In the genomic region with DNA sequence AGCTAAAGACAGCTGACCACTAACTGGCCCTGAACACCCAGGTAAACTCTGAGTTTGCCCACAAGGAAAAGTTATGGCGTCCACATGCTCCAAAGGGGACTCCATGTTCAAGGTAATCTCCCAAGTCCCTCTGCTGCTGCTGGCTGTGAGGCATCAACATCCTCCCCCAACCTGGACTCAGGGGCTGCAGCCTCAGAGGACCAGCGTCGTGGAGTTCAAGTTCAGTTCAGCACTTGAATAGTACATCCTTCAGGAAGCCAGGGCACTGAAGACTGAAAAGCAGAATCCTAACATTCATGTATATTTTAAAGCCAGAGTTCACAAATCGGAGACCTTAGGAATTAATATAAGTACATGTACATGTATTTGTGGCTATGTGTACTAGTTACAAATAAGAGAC, we compare ENCODE assay signal across 22 cellular contexts.
DNase-seq lines count a peak whose midpoint lies in the region; ATAC-seq and TF ChIP-seq lines count a peak whose summit lies in the region.
"Had no signal": no experiment of that assay in that cellular context is flagged by ENCODE, and none has a peak within 500 bp of the region (broad histone marks: within the 10 kb centered on the region; RNA-seq: fewer than 3 reads in every experiment).

No MANE protein-coding gene starts in this region.

- no peak overlapping the region for H2BK5ac ChIP-seq in H9 (ENCODE audit: insufficient read length, low read length)

- H3K4me1 ChIP-seq in H9 (ENCODE audit: insufficient read depth, low read length) (no peaks in the 10 kb centered on the region), left lung (peaks cover 11 to 51% of the 10 kb centered on the region in 2 donors), skeletal muscle tissue (ENCODE audit: control insufficient read depth in 3 of 3, insufficient read depth in 3 of 3, low read length in 3 of 3) (peaks cover 4 to 9% (median 7%) of the 10 kb centered on the region in 3 donors)
- H3K4me1 ChIP-seq: psoas muscle had no signal

- H2BK15ac ChIP-seq in H9 (ENCODE audit: low read depth, low read length), result no peak overlapping the region

- H3K27me3 ChIP-seq in H9 (ENCODE audit: insufficient read depth, low read length) (no peaks in the 10 kb centered on the region), left lung (no peaks in the 10 kb centered on the region), skeletal muscle tissue (ENCODE audit: control insufficient read depth in 3 of 3, insufficient read depth in 3 of 3, low read length in 3 of 3) (peaks cover 5 to 6% (median 5%) of the 10 kb centered on the region in 3 donors)

- H3K79me1 ChIP-seq in H9 (ENCODE audit: insufficient read depth, low read depth, low read length, poor library complexity, severe bottlenecking), result no peaks in the 10 kb centered on the region

- no CpG with 5 or more reads among the region's 4 CpGs for WGBS in H9 (ENCODE audit: extremely low coverage, insufficient read length, low lambda C conversion rate)

- peak overlapping the region; percentile 7 for H3K18ac ChIP-seq in H9 (ENCODE audit: insufficient read length, low read depth, low read length)

- no peak overlapping the region for H2BK12ac ChIP-seq in H9 (ENCODE audit: insufficient read length, low read depth, low read length)

- H2BK120ac ChIP-seq in H9 (ENCODE audit: low read depth, low read length, poor library complexity, severe bottlenecking), result no peak overlapping the region

- TF ChIP-seq CTCF in H9 (conservative IDR thresholded peaks at IDR 0.05), result no peak
- TF ChIP-seq CTCF in chondrocyte (IDR thresholded peaks at IDR 0.05), result no peak
- no peak for TF ChIP-seq CTCF in left lung (IDR thresholded peaks at IDR 0.05)

- no peak for DNase-seq in H9
- DNase-seq in chondrocyte (ENCODE audit: low spot score), result no peak
- DNase-seq in left lung, result no peak
- DNase-seq in NCI-H774 (lab: John Stamatoyannopoulos, UW), result no peak
- DNase-seq in activated naive CD8-positive, alpha-beta T cell treated with anti-CD3 and anti-CD28 coated beads, Interleukin-2, amount 50 U/mL, for 24 hours, result no peak
- DNase-seq: activated CD4-positive, alpha-beta T cell treated with anti-CD3 and anti-CD28 coated beads, Interleukin-2, amount 50 U/mL, for 48 hours; activated naive CD4-positive, alpha-beta T cell treated with anti-CD3 and anti-CD28 coated beads, Interleukin-2, amount 10 ng/mL, durations not matched to agents 7 days and 5 days; HCEC 1CT; KG1; kidney; MM.1S; NCI-H1417 treated with DMSO at 0.1 percent for 48 hours; NCI-H2081; NCI-H345; NCI-H748 treated with DMSO at 0.1 percent for 48 hours had no signal

- H3K36me3 ChIP-seq in left lung, result no peaks in the 10 kb centered on the region
- no peaks in the 10 kb centered on the region for H3K36me3 ChIP-seq in skeletal muscle tissue (ENCODE audit: control insufficient read depth in 3 of 3, insufficient read depth in 3 of 3, low read length in 3 of 3)
- H3K36me3 ChIP-seq: cardiac muscle cell had no signal

- no peak overlapping the region for H3K4me2 ChIP-seq in H9 (ENCODE audit: insufficient read depth, insufficient read length, low read length)

- H3K14ac ChIP-seq in H9 (ENCODE audit: insufficient read depth, low read length), result no peak overlapping the region

- H3K9ac ChIP-seq in H9 (ENCODE audit: extremely low read depth, insufficient read length, low read length) (no peak overlapping the region), skeletal muscle tissue (ENCODE audit: low read depth in 1 of 3, low read length in 3 of 3) (no peak overlapping the region)

- H3K9me3 ChIP-seq in H9 (ENCODE audit: control insufficient read depth, low read depth, low read length) (no peaks in the 10 kb centered on the region), left lung (no peaks in the 10 kb centered on the region), skeletal muscle tissue (ENCODE audit: control insufficient read depth in 3 of 3, low read length in 3 of 3) (no peaks in the 10 kb centered on the region)
- H3K9me3 ChIP-seq: psoas muscle had no signal

- intact Hi-C loops in left lung (cut with DNase I), result no loop called here

- peaks cover 7% of the 10 kb centered on the region; the same call in 1 of the 2 replicates for H3K27me3 Mint-ChIP-seq in H9 (ENCODE audit: low read depth)
- H3K27me3 Mint-ChIP-seq in chondrocyte (ENCODE audit: low read depth), result no peaks in the 10 kb centered on the region
- H3K27me3 Mint-ChIP-seq in activated naive CD8-positive, alpha-beta T cell treated with anti-CD3 and anti-CD28 coated beads, Interleukin-2, amount 50 U/mL, for 24 hours, result peaks cover 35% of the 10 kb centered on the region
- H3K27me3 Mint-ChIP-seq: dendritic cell treated with granulocyte-macrophage colony-stimulating factor and Interleukin-4, amounts not matched to agents 40 ng/mL and 50 ng/mL, for 4 days had no signal

- no peak overlapping the region for H3K27ac Mint-ChIP-seq in H9
- H3K27ac Mint-ChIP-seq in chondrocyte (ENCODE audit: unreplicated experiment), result peak overlapping the region; percentile 62
- no peak overlapping the region for H3K27ac Mint-ChIP-seq in activated naive CD8-positive, alpha-beta T cell treated with anti-CD3 and anti-CD28 coated beads, Interleukin-2, amount 50 U/mL, for 24 hours
- H3K27ac Mint-ChIP-seq: activated naive CD4-positive, alpha-beta T cell treated with anti-CD3 and anti-CD28 coated beads, Interleukin-2, amount 10 ng/mL, durations not matched to agents 7 days and 5 days; dendritic cell treated with granulocyte-macrophage colony-stimulating factor and Interleukin-4, amounts not matched to agents 40 ng/mL and 50 ng/mL, for 4 days; memory B cell had no signal

- no peak overlapping the region for H2AK5ac ChIP-seq in H9 (ENCODE audit: insufficient read length, low read length)

- H3K4me1 Mint-ChIP-seq in H9 (peaks cover 5 to 12% of the 10 kb centered on the region in 2 experiments; a peak in 3 of 4 replicates), chondrocyte (ENCODE audit: low read depth) (peaks cover 52% of the 10 kb centered on the region)
- H3K4me1 Mint-ChIP-seq in activated naive CD8-positive, alpha-beta T cell treated with anti-CD3 and anti-CD28 coated beads, Interleukin-2, amount 50 U/mL, for 24 hours, result peaks cover 14% of the 10 kb centered on the region
- H3K4me1 Mint-ChIP-seq: activated naive CD4-positive, alpha-beta T cell treated with anti-CD3 and anti-CD28 coated beads, Interleukin-2, amount 10 ng/mL, durations not matched to agents 7 days and 5 days had no signal

- H4K8ac ChIP-seq in H9 (replicated peaks; ENCODE audit: insufficient read length, low read depth, low read length), result no peak overlapping the region

- no peaks in the 10 kb centered on the region for H3K79me2 ChIP-seq in H9 (ENCODE audit: insufficient read depth, low read length)

- ATAC-seq in left lung (no peak), HG02970 (IDR thresholded peaks at IDR 0.05; ENCODE audit: low FRiP score, unreplicated experiment) (no peak)
- no peak for ATAC-seq in activated CD4-positive, CD25-positive, alpha-beta regulatory T cell treated with anti-CD3 and anti-CD28 coated beads, Interleukin-2, amount 50 U/mL, for 24 hours
- ATAC-seq in activated naive CD8-positive, alpha-beta T cell treated with anti-CD3 and anti-CD28 coated beads, Interleukin-2, amount 50 U/mL, for 24 hours, result no peak

- H3K36me3 Mint-ChIP-seq in H9 (ENCODE audit: insufficient read depth in 1 of 3, low read depth in 3 of 3) (no peaks in the 10 kb centered on the region), chondrocyte (ENCODE audit: low read depth) (no peaks in the 10 kb centered on the region)
- H3K36me3 Mint-ChIP-seq in activated naive CD8-positive, alpha-beta T cell treated with anti-CD3 and anti-CD28 coated beads, Interleukin-2, amount 50 U/mL, for 24 hours (ENCODE audit: low read depth), result no peaks in the 10 kb centered on the region
- H3K36me3 Mint-ChIP-seq: activated naive CD4-positive, alpha-beta T cell treated with anti-CD3 and anti-CD28 coated beads, Interleukin-2, amount 10 ng/mL, durations not matched to agents 7 days and 5 days; memory B cell had no signal

- no peak overlapping the region for H3K27ac ChIP-seq in H9 (ENCODE audit: insufficient read length, low read depth, low read length)
- H3K27ac ChIP-seq in left lung, result peak overlapping the region; percentile 60 to 67
- H3K27ac ChIP-seq in skeletal muscle tissue (ENCODE audit: low read depth, low read length), result peak overlapping the region; percentile 46
- H3K27ac ChIP-seq: cardiac muscle cell, psoas muscle had no signal

- H3K9me3 Mint-ChIP-seq in H9, result no peaks in the 10 kb centered on the region
- no peaks in the 10 kb centered on the region for H3K9me3 Mint-ChIP-seq in chondrocyte (ENCODE audit: low read depth)
- no peaks in the 10 kb centered on the region for H3K9me3 Mint-ChIP-seq in activated naive CD8-positive, alpha-beta T cell treated with anti-CD3 and anti-CD28 coated beads, Interleukin-2, amount 50 U/mL, for 24 hours
- H3K9me3 Mint-ChIP-seq: activated naive CD4-positive, alpha-beta T cell treated with anti-CD3 and anti-CD28 coated beads, Interleukin-2, amount 10 ng/mL, durations not matched to agents 7 days and 5 days; dendritic cell treated with granulocyte-macrophage colony-stimulating factor and Interleukin-4, amounts not matched to agents 40 ng/mL and 50 ng/mL, for 4 days; memory B cell had no signal

- H3K4ac ChIP-seq in H9 (ENCODE audit: low read depth, low read length), result no peak overlapping the region

- H3K56ac ChIP-seq in H9 (ENCODE audit: insufficient read length, low read depth, low read length), result no peak overlapping the region

- H2BK20ac ChIP-seq in H9 (ENCODE audit: low read depth, low read length, poor library complexity, severe bottlenecking), result no peak overlapping the region

- H3K4me3 ChIP-seq in left lung (no peak overlapping the region), skeletal muscle tissue (ENCODE audit: low read length in 3 of 3) (no peak overlapping the region)
- H3K4me3 ChIP-seq: cardiac muscle cell, psoas muscle had no signal

- no peaks in the 10 kb centered on the region for H3K23me2 ChIP-seq in H9 (ENCODE audit: insufficient read length, low read depth, low read length, poor library complexity, severe bottlenecking)

- H2AFZ ChIP-seq in H9 (ENCODE audit: low read length), result no peak overlapping the region

- no peak overlapping the region for H4K5ac ChIP-seq in H9 (ENCODE audit: insufficient read length, low read depth, low read length)

- no peak overlapping the region for H4K91ac ChIP-seq in H9 (ENCODE audit: insufficient read length, low read depth, low read length)

- H3T11ph ChIP-seq in H9 (ENCODE audit: low read length), result no peak overlapping the region

- H3K23ac ChIP-seq in H9 (ENCODE audit: insufficient read length, low read depth, low read length), result no peak overlapping the region

- no peak overlapping the region for H3K4me3 Mint-ChIP-seq in H9
- H3K4me3 Mint-ChIP-seq in chondrocyte (ENCODE audit: unreplicated experiment), result no peak overlapping the region
- H3K4me3 Mint-ChIP-seq in activated naive CD8-positive, alpha-beta T cell treated with anti-CD3 and anti-CD28 coated beads, Interleukin-2, amount 50 U/mL, for 24 hours, result no peak overlapping the region
- H3K4me3 Mint-ChIP-seq: activated naive CD4-positive, alpha-beta T cell treated with anti-CD3 and anti-CD28 coated beads, Interleukin-2, amount 10 ng/mL, durations not matched to agents 7 days and 5 days; dendritic cell treated with granulocyte-macrophage colony-stimulating factor and Interleukin-4, amounts not matched to agents 40 ng/mL and 50 ng/mL, for 4 days; memory B cell had no signal

- H4K20me1 ChIP-seq in H9 (ENCODE audit: control insufficient read depth, insufficient read depth, insufficient read length), result no peaks in the 10 kb centered on the region
